11 cellular contexts compared by ENCODE assay signal in the genomic region with DNA sequence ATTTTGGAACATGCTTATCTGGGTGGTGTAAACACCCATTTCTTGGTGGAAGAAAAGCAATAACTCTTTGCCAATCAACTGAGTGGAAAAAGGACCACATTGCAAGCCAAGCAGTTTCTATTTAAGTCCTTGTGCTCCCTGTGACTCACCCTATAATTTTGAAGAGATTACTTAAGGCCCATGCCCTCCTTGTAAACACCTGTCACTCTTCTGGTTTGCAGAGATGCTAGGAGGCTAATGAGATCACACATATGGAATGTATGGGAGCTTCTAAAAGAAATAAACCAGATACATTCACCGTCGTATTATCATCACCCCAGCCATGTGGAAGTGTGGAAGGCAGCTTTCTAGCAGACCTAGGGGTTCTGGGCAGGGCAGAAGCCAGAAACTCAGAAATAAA.
DNase-seq lines count a peak whose midpoint lies in the region; ATAC-seq and TF ChIP-seq lines count a peak whose summit lies in the region.
"Had no signal": no experiment of that assay in that cellular context is flagged by ENCODE, and none has a peak within 500 bp of the region (broad histone marks: within the 10 kb centered on the region; RNA-seq: fewer than 3 reads in every experiment).

No MANE protein-coding gene starts in this region.

- no peak for TF ChIP-seq CTCF in AG09309 (IDR thresholded peaks at IDR 0.05; ENCODE audit: control insufficient read depth, insufficient read depth, low read depth, low read length, missing control alignments)
- no peak for TF ChIP-seq CTCF in lung (IDR thresholded peaks at IDR 0.05; ENCODE audit: control extremely low read depth, extremely low read depth)
- no peak for TF ChIP-seq CTCF in nephron progenitor cell (IDR thresholded peaks at IDR 0.05)

- ATAC-seq in lung (ENCODE audit: insufficient read depth, low FRiP score), result peak; percentile 41
- ATAC-seq in GM21737 (IDR thresholded peaks at IDR 0.05; ENCODE audit: unreplicated experiment), result no peak
- ATAC-seq: GM23338 had no signal

- WGBS in lung, 2 donors, result 74 to 91% methylated on average over 2 of the region's 2 CpGs

- no peaks in the 10 kb centered on the region for H3K36me3 ChIP-seq in lung (ENCODE audit: control insufficient read depth in 2 of 2, insufficient read depth in 2 of 2, low read length in 2 of 2)

- H3K27me3 Mint-ChIP-seq in activated T-helper 1 cell treated with anti-CD3 and anti-CD28 coated beads, Interleukin-12 subunit alpha, Interleukin-12 subunit beta, Interleukin-2, Interleukin-4 antibody, amounts not matched to agents 30 ng/mL and 10 ng/mL and 1 ng/mL, durations not matched to agents 14 hours and 24 hours and 36 hours (ENCODE audit: insufficient read depth), result peaks cover 5% of the 10 kb centered on the region
- H3K27me3 Mint-ChIP-seq in nephron progenitor cell (ENCODE audit: low read depth, poor library complexity), result peaks cover 17% of the 10 kb centered on the region

- no peaks in the 10 kb centered on the region for H3K27me3 ChIP-seq in lung (ENCODE audit: control insufficient read depth, insufficient read depth)

- peaks cover 0 to 3% of the 10 kb centered on the region in 2 donors for H3K9me3 ChIP-seq in lung (ENCODE audit: control insufficient read depth in 2 of 2, insufficient read depth in 1 of 2, low read length in 1 of 2)

- intact Hi-C loops in activated T-helper 1 cell treated with anti-CD3 and anti-CD28 coated beads, Interleukin-12 subunit alpha, Interleukin-12 subunit beta, Interleukin-2, Interleukin-4 antibody, amounts not matched to agents 30 ng/mL and 10 ng/mL and 1 ng/mL, durations not matched to agents 14 hours and 24 hours and 36 hours (cut with micrococcal nuclease), result loop anchor here (1.0 kb wide), 1 partner anchor 18 kb away; no protein-coding TSS in a partner anchor

- no peak overlapping the region for H3K4me3 ChIP-seq in AG09309 (ENCODE audit: control insufficient read depth, low read depth, low read length)
- no peak overlapping the region for H3K4me3 ChIP-seq in lung
- H3K4me3 ChIP-seq: GM23338 had no signal

- DNase-seq in AG09309 (ENCODE audit: low read depth) (peak; percentile 25), HT1080 (ENCODE audit: low read depth) (peak; percentile 30), lung (ENCODE audit: low spot score) (no peak), cerebellar cortex (ENCODE audit: low spot score) (no peak), nephron progenitor cell (no peak)
- DNase-seq in activated T-helper 1 cell treated with anti-CD3 and anti-CD28 coated beads, Interleukin-12 subunit alpha, Interleukin-12 subunit beta, Interleukin-2, Interleukin-4 antibody, amounts not matched to agents 30 ng/mL and 10 ng/mL and 1 ng/mL, durations not matched to agents 14 hours and 24 hours and 36 hours (ENCODE audit: low spot score), result no peak
- DNase-seq in stimulated activated CD4-positive, alpha-beta T cell treated with anti-CD3 and anti-CD28 coated beads, Interleukin-4, amount 100 ng/mL, for 4 hours, result no peak
- DNase-seq: amygdala had no signal

- H3K9me3 Mint-ChIP-seq in activated T-helper 1 cell treated with anti-CD3 and anti-CD28 coated beads, Interleukin-12 subunit alpha, Interleukin-12 subunit beta, Interleukin-2, Interleukin-4 antibody, amounts not matched to agents 30 ng/mL and 10 ng/mL and 1 ng/mL, durations not matched to agents 14 hours and 24 hours and 36 hours, result no peaks in the 10 kb centered on the region
- no peaks in the 10 kb centered on the region for H3K9me3 Mint-ChIP-seq in nephron progenitor cell
- H3K9me3 Mint-ChIP-seq: GM23338 had no signal

- H3K4me1 Mint-ChIP-seq in activated T-helper 1 cell treated with anti-CD3 and anti-CD28 coated beads, Interleukin-12 subunit alpha, Interleukin-12 subunit beta, Interleukin-2, Interleukin-4 antibody, amounts not matched to agents 30 ng/mL and 10 ng/mL and 1 ng/mL, durations not matched to agents 14 hours and 24 hours and 36 hours (ENCODE audit: low read depth), result peaks cover 10% of the 10 kb centered on the region
- peaks cover 48% of the 10 kb centered on the region for H3K4me1 Mint-ChIP-seq in nephron progenitor cell
- H3K4me1 Mint-ChIP-seq: GM23338 had no signal

- peak overlapping the region; percentile 40 for H3K27ac Mint-ChIP-seq in activated T-helper 1 cell treated with anti-CD3 and anti-CD28 coated beads, Interleukin-12 subunit alpha, Interleukin-12 subunit beta, Interleukin-2, Interleukin-4 antibody, amounts not matched to agents 30 ng/mL and 10 ng/mL and 1 ng/mL, durations not matched to agents 14 hours and 24 hours and 36 hours
- no peak overlapping the region for H3K27ac Mint-ChIP-seq in nephron progenitor cell
- H3K27ac Mint-ChIP-seq: GM23338 had no signal

- H3K27ac ChIP-seq in lung (ENCODE audit: low read depth in 1 of 2, low read length in 1 of 2), result no peak overlapping the region
- H3K27ac ChIP-seq: VCaP had no signal

- no peak overlapping the region for H3K4me3 Mint-ChIP-seq in activated T-helper 1 cell treated with anti-CD3 and anti-CD28 coated beads, Interleukin-12 subunit alpha, Interleukin-12 subunit beta, Interleukin-2, Interleukin-4 antibody, amounts not matched to agents 30 ng/mL and 10 ng/mL and 1 ng/mL, durations not matched to agents 14 hours and 24 hours and 36 hours
- H3K4me3 Mint-ChIP-seq in nephron progenitor cell, result no peak overlapping the region
- H3K4me3 Mint-ChIP-seq: GM23338 had no signal

- peaks cover 1% of the 10 kb centered on the region for H3K36me3 Mint-ChIP-seq in activated T-helper 1 cell treated with anti-CD3 and anti-CD28 coated beads, Interleukin-12 subunit alpha, Interleukin-12 subunit beta, Interleukin-2, Interleukin-4 antibody, amounts not matched to agents 30 ng/mL and 10 ng/mL and 1 ng/mL, durations not matched to agents 14 hours and 24 hours and 36 hours (ENCODE audit: low read depth)
- no peaks in the 10 kb centered on the region for H3K36me3 Mint-ChIP-seq in nephron progenitor cell (ENCODE audit: low read depth)

- H3K4me1 ChIP-seq in lung (ENCODE audit: control insufficient read depth in 2 of 2, insufficient read depth in 2 of 2, low read length in 2 of 2), result peaks cover 2 to 6% of the 10 kb centered on the region in 2 donors

Comparison
In these comparisons a context has a peak if more than half of its experiments do, and no peak if none do; other contexts are left out.
1. DNase-seq: peak in AG09309 (single experiment) and HT1080 (single experiment); none in activated T-helper 1 cell treated with anti-CD3 and anti-CD28 coated beads, Interleukin-12 subunit alpha, Interleukin-12 subunit beta, Interleukin-2, Interleukin-4 antibody, amounts not matched to agents 30 ng/mL and 10 ng/mL and 1 ng/mL, durations not matched to agents 14 hours and 24 hours and 36 hours (single experiment), lung (single experiment), cerebellar cortex (single experiment), stimulated activated CD4-positive, alpha-beta T cell treated with anti-CD3 and anti-CD28 coated beads, Interleukin-4, amount 100 ng/mL, for 4 hours (0 of 2) and nephron progenitor cell (single experiment).